9 cellular contexts compared by ENCODE assay signal in genomic region chr16:56246051-56246817, GRCh38. TPM values are rescaled to one million over a fixed set of nuclear protein-coding genes. Genes with fewer than 3 reads are reported as not detected.
DNase-seq lines count a peak whose midpoint lies in the region; ATAC-seq and TF ChIP-seq lines count a peak whose summit lies in the region.
"Had no signal": no experiment of that assay in that cellular context is flagged by ENCODE, and none has a peak within 500 bp of the region (broad histone marks: within the 10 kb centered on the region; RNA-seq: fewer than 3 reads in every experiment).

No MANE protein-coding gene starts in this region.

- peak; percentile 64 for DNase-seq in H4 (ENCODE audit: low spot score)
- peak; percentile 61 for DNase-seq in T1000 (lab: John Stamatoyannopoulos, UW)
- no peak for DNase-seq in right atrium auricular region (ENCODE audit: low spot score)
- peak; percentile 90 for DNase-seq in renal cortical epithelial cell (ENCODE audit: low read depth)
- DNase-seq in activated CD4-positive, CD25-positive, alpha-beta regulatory T cell (lab: John Stamatoyannopoulos, UW): no peak
- no peak for DNase-seq in natural killer cell
- DNase-seq: NCI-H1417 treated with DMSO at 0.1 percent for 48 hours had no signal

- intact Hi-C loops in natural killer cell (cut with micrococcal nuclease): no loop called here

- H3K27ac ChIP-seq in right atrium auricular region: peak overlapping the region; percentile 59 to 69

- H3K27me3 ChIP-seq in right atrium auricular region: no peaks in the 10 kb centered on the region

- no peaks in the 10 kb centered on the region for H3K9me3 ChIP-seq in right atrium auricular region

- H3K27ac Mint-ChIP-seq in natural killer cell: no peak overlapping the region

- H3K4me3 Mint-ChIP-seq in natural killer cell: no peak overlapping the region

- no peaks in the 10 kb centered on the region for H3K36me3 Mint-ChIP-seq in natural killer cell

- no peak overlapping the region for H3K4me3 ChIP-seq in right atrium auricular region

- H3K36me3 ChIP-seq in right atrium auricular region: no peaks in the 10 kb centered on the region

- H3K27me3 Mint-ChIP-seq in natural killer cell (ENCODE audit: low read depth in 2 of 2): no peaks in the 10 kb centered on the region

- no peaks in the 10 kb centered on the region for H3K9me3 Mint-ChIP-seq in natural killer cell

- TF ChIP-seq CTCF in right atrium auricular region (IDR thresholded peaks at IDR 0.05): peak in 1 of 2 donors; percentile 43
- no peak for TF ChIP-seq CTCF in natural killer cell (IDR thresholded peaks at IDR 0.05)

- peaks cover 0 to 23% of the 10 kb centered on the region in 2 donors for H3K4me1 ChIP-seq in right atrium auricular region

- ATAC-seq in HG03025 (IDR thresholded peaks at IDR 0.05; ENCODE audit: low FRiP score, unreplicated experiment) (no peak), GM21526 (IDR thresholded peaks at IDR 0.05; ENCODE audit: low FRiP score, unreplicated experiment) (no peak), natural killer cell (no peak)

- H3K4me1 Mint-ChIP-seq in natural killer cell: no peaks in the 10 kb centered on the region

RNA-seq across cellular contexts. Expression of gene GNAO1, which starts 54.9 kb away (rescaled TPM):
- 0.68 and 1.1 TPM in 2 replicates for total RNA-seq in H4 (2014; rRNA removed; shearing (Covaris generic))
- 10 to 100 TPM; 43.1 to 54.8 TPM for total RNA-seq in right atrium auricular region
- 8.3 TPM in 1 of 2 replicates, not detected in the other for total RNA-seq in renal cortical epithelial cell
- total RNA-seq in natural killer cell: 1 to 10 TPM in 2 of 3 donors, under 1 TPM in 1; 0.45 to 4.6 (median 1.1) TPM

Comparison
In these comparisons a context has a peak if more than half of its experiments do, and no peak if none do; other contexts are left out.
1. DNase-seq: peak in H4 (single experiment), T1000 (single experiment) and renal cortical epithelial cell (single experiment); none in right atrium auricular region (single experiment), activated CD4-positive, CD25-positive, alpha-beta regulatory T cell (0 of 4) and natural killer cell (single experiment).